In genomic region chr14:69657961-69658360, GRCh38 we compare ENCODE assay signal across 1 cellular context.
TF ChIP-seq lines count a peak whose summit lies in the region.

No MANE protein-coding gene starts in this region.

TF ChIP-seq in HepG2, 621 proteins besides CTCF, POLR2A, EP300 and RAD21 (continued from another document and continues in another):
- 0 out of 2 replicates have a peak, but pooled peaks have one; percentile 22 for TF ChIP-seq ZNF605 (CRISPR knock-in tag; IDR thresholded peaks at IDR 0.05)
- peak; percentile 49 for TF ChIP-seq ZEB1 (IDR thresholded peaks at IDR 0.05; ENCODE audit: insufficient replicate concordance, low read depth)
- peak; percentile 80 for TF ChIP-seq FOXA3 (CRISPR knock-in tag; IDR thresholded peaks at IDR 0.05)
- TF ChIP-seq NCOA2 (CRISPR knock-in tag; IDR thresholded peaks at IDR 0.05): no peak
- TF ChIP-seq AFF4 (CRISPR knock-in tag; IDR thresholded peaks at IDR 0.05): no peak
- TF ChIP-seq RFX5 (IDR thresholded peaks at IDR 0.05; ENCODE audit: low read depth, low read length): no peak
- peak; percentile 67 for TF ChIP-seq MAX (IDR thresholded peaks at IDR 0.05)
- 0 out of 2 replicates have a peak, but pooled peaks have one; percentile 13 for TF ChIP-seq RARA (CRISPR knock-in tag; IDR thresholded peaks at IDR 0.05)
- no peak for TF ChIP-seq ZNF672 (CRISPR knock-in tag; IDR thresholded peaks at IDR 0.05)
- no peak for TF ChIP-seq SALL2 (CRISPR knock-in tag; IDR thresholded peaks at IDR 0.05)
- TF ChIP-seq, protein P1, sequence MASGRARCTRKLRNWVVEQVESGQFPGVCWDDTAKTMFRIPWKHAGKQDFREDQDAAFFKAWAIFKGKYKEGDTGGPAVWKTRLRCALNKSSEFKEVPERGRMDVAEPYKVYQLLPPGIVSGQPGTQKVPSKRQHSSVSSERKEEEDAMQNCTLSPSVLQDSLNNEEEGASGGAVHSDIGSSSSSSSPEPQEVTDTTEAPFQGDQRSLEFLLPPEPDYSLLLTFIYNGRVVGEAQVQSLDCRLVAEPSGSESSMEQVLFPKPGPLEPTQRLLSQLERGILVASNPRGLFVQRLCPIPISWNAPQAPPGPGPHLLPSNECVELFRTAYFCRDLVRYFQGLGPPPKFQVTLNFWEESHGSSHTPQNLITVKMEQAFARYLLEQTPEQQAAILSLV (CRISPR knock-in tag; IDR thresholded peaks at IDR 0.05; ENCODE audit: borderline replicate concordance): no peak
- TF ChIP-seq JUNB (CRISPR knock-in tag; IDR thresholded peaks at IDR 0.05; ENCODE audit: borderline replicate concordance): no peak
- TF ChIP-seq ZNF567 (CRISPR knock-in tag; IDR thresholded peaks at IDR 0.05; ENCODE audit: borderline replicate concordance): 0 out of 2 replicates have a peak, but pooled peaks have one; percentile 18
- TF ChIP-seq NFIB (CRISPR knock-in tag; IDR thresholded peaks at IDR 0.05; ENCODE audit: borderline replicate concordance): 0 out of 2 replicates have a peak, but pooled peaks have one; percentile 61
- TF ChIP-seq ZNF274 (CRISPR knock-in tag; IDR thresholded peaks at IDR 0.05): no peak
- TF ChIP-seq CCDC6 (CRISPR knock-in tag; IDR thresholded peaks at IDR 0.05): peak; percentile 63; the same call in 1 of the 2 replicates
- TF ChIP-seq ZNF232 (CRISPR knock-in tag; IDR thresholded peaks at IDR 0.05; ENCODE audit: borderline replicate concordance): no peak
- TF ChIP-seq AHR (CRISPR knock-in tag; IDR thresholded peaks at IDR 0.05): no peak
- TF ChIP-seq ZNF749 (CRISPR knock-in tag; IDR thresholded peaks at IDR 0.05; ENCODE audit: borderline replicate concordance): no peak
- TF ChIP-seq XRCC5 (optimal IDR thresholded peaks at IDR 0.05; ENCODE audit: low read length): peak; percentile 7
- TF ChIP-seq ZNF687 (CRISPR knock-in tag; IDR thresholded peaks at IDR 0.05): peak; percentile 75
- TF ChIP-seq, protein P2, sequence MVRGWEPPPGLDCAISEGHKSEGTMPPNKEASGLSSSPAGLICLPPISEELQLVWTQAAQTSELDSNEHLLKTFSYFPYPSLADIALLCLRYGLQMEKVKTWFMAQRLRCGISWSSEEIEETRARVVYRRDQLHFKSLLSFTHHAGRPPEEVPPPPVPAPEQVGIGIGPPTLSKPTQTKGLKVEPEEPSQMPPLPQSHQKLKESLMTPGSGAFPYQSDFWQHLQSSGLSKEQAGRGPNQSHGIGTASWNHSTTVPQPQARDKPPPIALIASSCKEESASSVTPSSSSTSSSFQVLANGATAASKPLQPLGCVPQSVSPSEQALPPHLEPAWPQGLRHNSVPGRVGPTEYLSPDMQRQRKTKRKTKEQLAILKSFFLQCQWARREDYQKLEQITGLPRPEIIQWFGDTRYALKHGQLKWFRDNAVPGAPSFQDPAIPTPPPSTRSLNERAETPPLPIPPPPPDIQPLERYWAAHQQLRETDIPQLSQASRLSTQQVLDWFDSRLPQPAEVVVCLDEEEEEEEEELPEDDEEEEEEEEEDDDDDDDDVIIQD (CRISPR knock-in tag; IDR thresholded peaks at IDR 0.05; ENCODE audit: low read depth): no peak
- TF ChIP-seq MTA1 (CRISPR knock-in tag; IDR thresholded peaks at IDR 0.05; ENCODE audit: borderline replicate concordance): 0 out of 2 replicates have a peak, but pooled peaks have one; percentile 45
- TF ChIP-seq ZNF292 (CRISPR knock-in tag; IDR thresholded peaks at IDR 0.05; ENCODE audit: borderline replicate concordance, low read depth): peak; percentile 83; the same call in 1 of the 2 replicates
- no peak for TF ChIP-seq YEATS2 (CRISPR knock-in tag; IDR thresholded peaks at IDR 0.05; ENCODE audit: borderline replicate concordance)
- no peak for TF ChIP-seq HDAC1 (CRISPR knock-in tag; IDR thresholded peaks at IDR 0.05)
- TF ChIP-seq, protein P3, sequence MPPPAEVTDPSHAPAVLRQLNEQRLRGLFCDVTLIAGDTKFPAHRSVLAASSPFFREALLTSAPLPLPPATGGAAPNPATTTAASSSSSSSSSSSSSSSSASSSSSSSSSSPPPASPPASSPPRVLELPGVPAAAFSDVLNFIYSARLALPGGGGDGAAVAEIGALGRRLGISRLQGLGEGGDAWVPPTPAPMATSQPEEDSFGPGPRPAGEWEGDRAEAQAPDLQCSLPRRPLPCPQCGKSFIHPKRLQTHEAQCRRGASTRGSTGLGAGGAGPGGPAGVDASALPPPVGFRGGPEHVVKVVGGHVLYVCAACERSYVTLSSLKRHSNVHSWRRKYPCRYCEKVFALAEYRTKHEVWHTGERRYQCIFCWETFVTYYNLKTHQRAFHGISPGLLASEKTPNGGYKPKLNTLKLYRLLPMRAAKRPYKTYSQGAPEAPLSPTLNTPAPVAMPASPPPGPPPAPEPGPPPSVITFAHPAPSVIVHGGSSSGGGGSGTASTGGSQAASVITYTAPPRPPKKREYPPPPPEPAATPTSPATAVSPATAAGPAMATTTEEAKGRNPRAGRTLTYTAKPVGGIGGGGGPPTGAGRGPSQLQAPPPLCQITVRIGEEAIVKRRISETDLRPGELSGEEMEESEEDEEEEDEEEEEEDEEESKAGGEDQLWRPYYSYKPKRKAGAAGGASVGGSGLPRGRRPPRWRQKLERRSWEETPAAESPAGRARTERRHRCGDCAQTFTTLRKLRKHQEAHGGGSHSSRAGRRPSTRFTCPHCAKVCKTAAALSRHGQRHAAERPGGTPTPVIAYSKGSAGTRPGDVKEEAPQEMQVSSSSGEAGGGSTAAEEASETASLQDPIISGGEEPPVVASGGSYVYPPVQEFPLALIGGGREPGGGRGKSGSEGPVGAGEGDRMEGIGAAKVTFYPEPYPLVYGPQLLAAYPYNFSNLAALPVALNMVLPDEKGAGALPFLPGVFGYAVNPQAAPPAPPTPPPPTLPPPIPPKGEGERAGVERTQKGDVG (CRISPR knock-in tag; IDR thresholded peaks at IDR 0.05; ENCODE audit: borderline replicate concordance): no peak
- TF ChIP-seq REPIN1 (CRISPR knock-in tag; IDR thresholded peaks at IDR 0.05; ENCODE audit: borderline replicate concordance, low read depth): no peak
- TF ChIP-seq ZBTB8A (CRISPR knock-in tag; IDR thresholded peaks at IDR 0.05; ENCODE audit: borderline replicate concordance, low read depth): no peak
- peak; percentile 73 for TF ChIP-seq ZNF362 (CRISPR knock-in tag; IDR thresholded peaks at IDR 0.05; ENCODE audit: borderline replicate concordance)
- no peak for TF ChIP-seq ZNF720 (CRISPR knock-in tag; IDR thresholded peaks at IDR 0.05)
- no peak for TF ChIP-seq ATF3 (CRISPR knock-in tag; IDR thresholded peaks at IDR 0.05)
- TF ChIP-seq MED13 (CRISPR knock-in tag; IDR thresholded peaks at IDR 0.05): no peak
- TF ChIP-seq NR2F6 (IDR thresholded peaks at IDR 0.05): no peak
- TF ChIP-seq NR2F6 (CRISPR knock-in tag; IDR thresholded peaks at IDR 0.05): 0 out of 2 replicates have a peak, but pooled peaks have one; percentile 9
- TF ChIP-seq, protein P4, sequence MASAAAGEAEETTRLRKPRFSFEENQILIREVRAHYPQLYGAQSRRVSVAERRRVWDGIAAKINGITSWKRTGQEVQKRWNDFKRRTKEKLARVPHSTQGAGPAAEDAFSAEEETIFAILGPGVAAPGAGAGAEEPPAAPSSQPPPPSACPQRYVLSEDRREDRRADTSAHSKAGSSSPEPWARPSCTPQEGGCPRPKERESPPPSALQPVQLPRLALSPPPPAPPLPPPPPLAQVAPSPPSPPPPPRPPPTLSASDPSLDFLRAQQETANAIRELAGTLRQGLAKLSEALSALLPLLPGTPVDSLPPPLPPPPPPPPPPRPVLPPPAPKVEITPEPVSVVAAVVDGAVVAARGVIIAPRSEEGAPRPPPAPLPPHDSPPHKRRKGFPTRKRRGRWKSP (CRISPR knock-in tag; IDR thresholded peaks at IDR 0.05): 0 out of 2 replicates have a peak, but pooled peaks have one; percentile 38
- no peak for TF ChIP-seq TAF1 (CRISPR knock-in tag; IDR thresholded peaks at IDR 0.05)
- TF ChIP-seq FOXC1 (CRISPR knock-in tag; IDR thresholded peaks at IDR 0.05; ENCODE audit: borderline replicate concordance): 0 out of 2 replicates have a peak, but pooled peaks have one; percentile 17
- no peak for TF ChIP-seq ZNF225 (CRISPR knock-in tag; IDR thresholded peaks at IDR 0.05)
- TF ChIP-seq FOXA1 (IDR thresholded peaks at IDR 0.05): no peak
- TF ChIP-seq FOXA1 (CRISPR knock-in tag; IDR thresholded peaks at IDR 0.05): peak; percentile 85
- TF ChIP-seq MYC (CRISPR knock-in tag; IDR thresholded peaks at IDR 0.05; ENCODE audit: borderline replicate concordance): peak; percentile 57; the same call in 1 of the 2 replicates
- no peak for TF ChIP-seq SRSF4 (IDR thresholded peaks at IDR 0.05; ENCODE audit: low read depth, low read length, poor library complexity, severe bottlenecking)
- TF ChIP-seq NRL (CRISPR knock-in tag; IDR thresholded peaks at IDR 0.05; ENCODE audit: borderline replicate concordance): no peak
- no peak for TF ChIP-seq MIER2 (CRISPR knock-in tag; IDR thresholded peaks at IDR 0.05)
- TF ChIP-seq ZNF839 (CRISPR knock-in tag; IDR thresholded peaks at IDR 0.05; ENCODE audit: borderline replicate concordance): 0 out of 2 replicates have a peak, but pooled peaks have one; percentile 26
